In genomic region chr19:41589371-41589770, GRCh38 we compare ENCODE assay signal across 20 cellular contexts. TPM values are rescaled to one million over a fixed set of nuclear protein-coding genes. Genes with fewer than 3 reads are reported as not detected.
A peak's percentile ranks its signal among the peaks of the same experiment; 100 is the strongest.
DNase-seq lines count a peak whose midpoint lies in the region; ATAC-seq and TF ChIP-seq lines count a peak whose summit lies in the region.
"Had no signal": no experiment of that assay in that cellular context is flagged by ENCODE, and none has a peak within 500 bp of the region (broad histone marks: within the 10 kb centered on the region; RNA-seq: fewer than 3 reads in every experiment).

No MANE protein-coding gene starts in this region.

- H3K9me3 ChIP-seq in neutrophil (no peaks in the 10 kb centered on the region), osteoblast (ENCODE audit: low read depth, low read length) (no peaks in the 10 kb centered on the region)
- H3K9me3 ChIP-seq: BLaER1 treated with 17β-estradiol and CSF1 and Interleukin-3, amounts not matched to agents 10 nM and 100 nM; Caco-2 had no signal

- H3K36me3 Mint-ChIP-seq in activated CD8-positive, alpha-beta memory T cell treated with anti-CD3 and anti-CD28 coated beads, Interleukin-2, amount 10 ng/mL, durations not matched to agents 7 days and 5 days = no peaks in the 10 kb centered on the region
- H3K36me3 Mint-ChIP-seq in activated T-helper 17 cell treated with anti-CD3 and anti-CD28 coated beads, Interleukin-2, amount 50 U/mL, for 72 hours (ENCODE audit: low read depth) = peaks cover 27% of the 10 kb centered on the region
- peaks cover 42% of the 10 kb centered on the region for H3K36me3 Mint-ChIP-seq in endothelial cell (ENCODE audit: low read depth, unreplicated experiment)

- H3K27ac ChIP-seq in neutrophil = peak overlapping the region; percentile 77
- no peak overlapping the region for H3K27ac ChIP-seq in osteoblast (ENCODE audit: low read depth, low read length)
- H3K27ac ChIP-seq: 22Rv1; A549; BLaER1 treated with 17β-estradiol and CSF1 and Interleukin-3, amounts not matched to agents 10 nM and 100 nM; C4-2B had no signal

- peak; percentile 27 for DNase-seq in activated CD8-positive, alpha-beta memory T cell treated with anti-CD3 and anti-CD28 coated beads, Interleukin-2, amount 10 ng/mL, durations not matched to agents 7 days and 5 days
- DNase-seq in activated CD8-positive, alpha-beta memory T cell treated with anti-CD3 and anti-CD28 coated beads, Interleukin-2, amount 50 U/mL, for 4 hours = no peak
- no peak for DNase-seq in endothelial cell (ENCODE audit: low spot score)
- DNase-seq in osteoblast (ENCODE audit: insufficient read length, low spot score, missing footprints) = no peak
- DNase-seq: AML-193; Caco-2; Calu3; CD4-positive, alpha-beta T cell; CD8-positive, alpha-beta T cell; DMS79 treated with DMSO at 0.1 percent for 48 hours; GF-D8 had no signal

- H3K27me3 ChIP-seq in neutrophil = no peaks in the 10 kb centered on the region
- no peaks in the 10 kb centered on the region for H3K27me3 ChIP-seq in osteoblast (ENCODE audit: insufficient read depth, low read length)
- H3K27me3 ChIP-seq: BLaER1 treated with 17β-estradiol and CSF1 and Interleukin-3, amounts not matched to agents 10 nM and 100 nM had no signal

- no peaks in the 10 kb centered on the region for H4K20me1 ChIP-seq in osteoblast (ENCODE audit: insufficient read depth, low read length)

- no peak for ATAC-seq in activated CD8-positive, alpha-beta memory T cell treated with anti-CD3 and anti-CD28 coated beads, Interleukin-2, amount 10 ng/mL, durations not matched to agents 7 days and 5 days
- ATAC-seq in activated T-helper 17 cell treated with anti-CD3 and anti-CD28 coated beads, Interleukin-2, amount 50 U/mL, for 72 hours (replicated peaks) = no peak
- ATAC-seq in GM18502 (IDR thresholded peaks at IDR 0.05; ENCODE audit: poor library complexity, unreplicated experiment) = no peak
- ATAC-seq: CD8-positive, alpha-beta T cell had no signal

- H3K4me1 Mint-ChIP-seq in activated CD8-positive, alpha-beta memory T cell treated with anti-CD3 and anti-CD28 coated beads, Interleukin-2, amount 10 ng/mL, durations not matched to agents 7 days and 5 days = peaks cover under 1% of the 10 kb centered on the region
- peaks cover 5% of the 10 kb centered on the region for H3K4me1 Mint-ChIP-seq in activated T-helper 17 cell treated with anti-CD3 and anti-CD28 coated beads, Interleukin-2, amount 50 U/mL, for 72 hours
- no peaks in the 10 kb centered on the region for H3K4me1 Mint-ChIP-seq in endothelial cell (ENCODE audit: unreplicated experiment)
- H3K4me1 Mint-ChIP-seq: B cell had no signal

- H3K79me2 ChIP-seq in osteoblast (ENCODE audit: insufficient read depth, low read length) = no peaks in the 10 kb centered on the region

- H3K27me3 Mint-ChIP-seq in activated CD8-positive, alpha-beta memory T cell treated with anti-CD3 and anti-CD28 coated beads, Interleukin-2, amount 10 ng/mL, durations not matched to agents 7 days and 5 days = peaks cover 17% of the 10 kb centered on the region
- H3K27me3 Mint-ChIP-seq in activated T-helper 17 cell treated with anti-CD3 and anti-CD28 coated beads, Interleukin-2, amount 50 U/mL, for 72 hours = no peaks in the 10 kb centered on the region
- H3K27me3 Mint-ChIP-seq in endothelial cell (ENCODE audit: unreplicated experiment) = peaks cover 10% of the 10 kb centered on the region
- H3K27me3 Mint-ChIP-seq: CD4-positive, alpha-beta T cell had no signal

- H3K9me3 Mint-ChIP-seq in activated CD8-positive, alpha-beta memory T cell treated with anti-CD3 and anti-CD28 coated beads, Interleukin-2, amount 10 ng/mL, durations not matched to agents 7 days and 5 days (ENCODE audit: low read depth) = no peaks in the 10 kb centered on the region
- H3K9me3 Mint-ChIP-seq in activated T-helper 17 cell treated with anti-CD3 and anti-CD28 coated beads, Interleukin-2, amount 50 U/mL, for 72 hours = no peaks in the 10 kb centered on the region
- no peaks in the 10 kb centered on the region for H3K9me3 Mint-ChIP-seq in endothelial cell (ENCODE audit: unreplicated experiment)
- H3K9me3 Mint-ChIP-seq: CD4-positive, alpha-beta T cell; CD8-positive, alpha-beta T cell had no signal

- no peak overlapping the region for H3K4me3 ChIP-seq in neutrophil (ENCODE audit: low read depth in 1 of 2, low read length in 1 of 2)
- no peak overlapping the region for H3K4me3 ChIP-seq in osteoblast (ENCODE audit: insufficient read depth, low read length)
- H3K4me3 ChIP-seq: A549; BLaER1 treated with 17β-estradiol and CSF1 and Interleukin-3, amounts not matched to agents 10 nM and 100 nM had no signal

- CTCF ChIA-PET in activated CD8-positive, alpha-beta memory T cell treated with anti-CD3 and anti-CD28 coated beads, Interleukin-2, amount 10 ng/mL, durations not matched to agents 7 days and 5 days (lab: Charles Lee) = interaction anchor here (1.2 kb wide), 1 partner anchor 8 kb away, joined by 4 read pairs; no protein-coding TSS in a partner anchor

- H3K36me3 ChIP-seq in neutrophil (peaks cover 49% of the 10 kb centered on the region), osteoblast (ENCODE audit: insufficient read depth, low read length) (no peaks in the 10 kb centered on the region)

- no peak overlapping the region for H3K4me3 Mint-ChIP-seq in activated CD8-positive, alpha-beta memory T cell treated with anti-CD3 and anti-CD28 coated beads, Interleukin-2, amount 10 ng/mL, durations not matched to agents 7 days and 5 days
- H3K4me3 Mint-ChIP-seq in activated T-helper 17 cell treated with anti-CD3 and anti-CD28 coated beads, Interleukin-2, amount 50 U/mL, for 72 hours = no peak overlapping the region
- peak overlapping the region; percentile 42 for H3K4me3 Mint-ChIP-seq in endothelial cell (ENCODE audit: unreplicated experiment)
- H3K4me3 Mint-ChIP-seq: B cell; CD4-positive, alpha-beta T cell; CD8-positive, alpha-beta T cell had no signal

- TF ChIP-seq CTCF in endothelial cell (IDR thresholded peaks at IDR 0.05; ENCODE audit: unreplicated experiment) (no peak), neutrophil (IDR thresholded peaks at IDR 0.05) (no peak), osteoblast (IDR thresholded peaks at IDR 0.05; ENCODE audit: extremely low read depth, low read depth, low read length) (no peak)

- peaks cover 56 to 59% of the 10 kb centered on the region in 2 experiments for H3K4me1 ChIP-seq in neutrophil (ENCODE audit: control insufficient read depth in 1 of 2, insufficient read depth in 1 of 2, low read depth in 1 of 2, low read length in 1 of 2)
- no peaks in the 10 kb centered on the region for H3K4me1 ChIP-seq in osteoblast (ENCODE audit: insufficient read depth, low read length)
- H3K4me1 ChIP-seq: A549, Caco-2 had no signal

- no peak overlapping the region for H3K4me2 ChIP-seq in osteoblast (ENCODE audit: insufficient read depth, low read length)
- H3K4me2 ChIP-seq: A549; BLaER1 treated with 17β-estradiol and CSF1 and Interleukin-3, amounts not matched to agents 10 nM and 100 nM had no signal

- no peak overlapping the region for H2AFZ ChIP-seq in osteoblast (ENCODE audit: low read length)

- H3K27ac Mint-ChIP-seq in activated CD8-positive, alpha-beta memory T cell treated with anti-CD3 and anti-CD28 coated beads, Interleukin-2, amount 10 ng/mL, durations not matched to agents 7 days and 5 days = no peak overlapping the region
- H3K27ac Mint-ChIP-seq in activated T-helper 17 cell treated with anti-CD3 and anti-CD28 coated beads, Interleukin-2, amount 50 U/mL, for 72 hours = peak overlapping the region; percentile 10
- H3K27ac Mint-ChIP-seq in endothelial cell (ENCODE audit: unreplicated experiment) = no peak overlapping the region
- H3K27ac Mint-ChIP-seq: B cell; CD4-positive, alpha-beta T cell; CD8-positive, alpha-beta T cell had no signal

RNA-seq across cellular contexts. Expression of gene CEACAM21, which starts 13.4 kb away (rescaled TPM):
- total RNA-seq in activated CD8-positive, alpha-beta memory T cell treated with anti-CD3 and anti-CD28 coated beads, Interleukin-2, amount 10 ng/mL, durations not matched to agents 7 days and 5 days = 10 to 100 TPM; 54.6 to 57.1 TPM
- total RNA-seq in activated T-helper 17 cell treated with anti-CD3 and anti-CD28 coated beads, Interleukin-2, amount 50 U/mL, for 72 hours = 10 to 100 TPM; 27.1 to 30.7 TPM
- 74.1 TPM for total RNA-seq in endothelial cell (ENCODE audit: unreplicated experiment)
- not detected in 2 replicates for total RNA-seq in osteoblast
- total RNA-seq: A172, Caco-2, Calu3 had no signal

RNA-seq across cellular contexts. Expression of gene CEACAM4, which starts 37.5 kb away (rescaled TPM):
- not detected for total RNA-seq in activated CD8-positive, alpha-beta memory T cell treated with anti-CD3 and anti-CD28 coated beads, Interleukin-2, amount 10 ng/mL, durations not matched to agents 7 days and 5 days
- total RNA-seq in activated T-helper 17 cell treated with anti-CD3 and anti-CD28 coated beads, Interleukin-2, amount 50 U/mL, for 72 hours = not detected
- total RNA-seq in endothelial cell (ENCODE audit: unreplicated experiment) (not detected), osteoblast (not detected in 2 replicates)
- total RNA-seq: A172; B cell; Caco-2; Calu3; CD8-positive, alpha-beta T cell had no signal

Comparison
In these comparisons a context has a peak if more than half of its experiments do, and no peak if none do; other contexts are left out.
1. RNA of gene CEACAM21, which starts 13.4 kb away (total RNA-seq): 74.1 TPM in endothelial cell (single experiment), 54.6 to 57.1 TPM in activated CD8-positive, alpha-beta memory T cell treated with anti-CD3 and anti-CD28 coated beads, Interleukin-2, amount 10 ng/mL, durations not matched to agents 7 days and 5 days and 27.1 to 30.7 TPM in activated T-helper 17 cell treated with anti-CD3 and anti-CD28 coated beads, Interleukin-2, amount 50 U/mL, for 72 hours; not detected in osteoblast; every median in the first group is over 10 times any median in the second.